Comparison of ENCODE assay signal across 11 cellular contexts in genomic region chr2:156476021-156476420, GRCh38. TPM values are rescaled to one million over a fixed set of nuclear protein-coding genes. Genes with fewer than 3 reads are reported as not detected.
DNase-seq lines count a peak whose midpoint lies in the region; ATAC-seq and TF ChIP-seq lines count a peak whose summit lies in the region.
"Had no signal": no experiment of that assay in that cellular context is flagged by ENCODE, and none has a peak within 500 bp of the region (broad histone marks: within the 10 kb centered on the region; RNA-seq: fewer than 3 reads in every experiment).

No MANE protein-coding gene starts in this region.

- no peaks in the 10 kb centered on the region for H3K9me3 Mint-ChIP-seq in stimulated activated effector memory CD8-positive, alpha-beta T cell treated with anti-CD3 and anti-CD28 coated beads, Interleukin-12 subunit alpha, Interleukin-12 subunit beta, amount 100 ng/mL, for 72 hours
- H3K9me3 Mint-ChIP-seq: activated T-helper 1 cell treated with anti-CD3 and anti-CD28 coated beads, Interleukin-12 subunit alpha, Interleukin-12 subunit beta, Interleukin-2, Interleukin-4 antibody, amounts not matched to agents 30 ng/mL and 10 ng/mL and 1 ng/mL, durations not matched to agents 14 hours and 24 hours and 36 hours had no signal

- peaks cover 19% of the 10 kb centered on the region for H3K36me3 Mint-ChIP-seq in stimulated activated effector memory CD8-positive, alpha-beta T cell treated with anti-CD3 and anti-CD28 coated beads, Interleukin-12 subunit alpha, Interleukin-12 subunit beta, amount 100 ng/mL, for 72 hours

- TF ChIP-seq CTCF in breast epithelium (IDR thresholded peaks at IDR 0.05), result no peak
- TF ChIP-seq CTCF in hepatocyte (IDR thresholded peaks at IDR 0.05; ENCODE audit: poor library complexity), result no peak
- TF ChIP-seq CTCF in Peyer's patch (IDR thresholded peaks at IDR 0.05), result no peak

- WGBS in hepatocyte (ENCODE audit: low lambda C conversion rate, missing lambda C conversion rate), result 92% methylated on average over 3 of the region's 3 CpGs

- no peaks in the 10 kb centered on the region for H3K9me2 ChIP-seq in hepatocyte (replicated peaks; ENCODE audit: insufficient read depth)

- peaks cover 31% of the 10 kb centered on the region for H3K79me2 ChIP-seq in hepatocyte

- H3K36me3 ChIP-seq in breast epithelium (no peaks in the 10 kb centered on the region), hepatocyte (replicated peaks; ENCODE audit: insufficient read depth, low read depth) (no peaks in the 10 kb centered on the region), Peyer's patch (peaks cover 0 to 5% (median 0%) of the 10 kb centered on the region in 3 donors)
- H3K36me3 ChIP-seq: colonic mucosa had no signal

- H3K9me3 ChIP-seq in breast epithelium (no peaks in the 10 kb centered on the region), hepatocyte (ENCODE audit: low read depth) (no peaks in the 10 kb centered on the region), Peyer's patch (no peaks in the 10 kb centered on the region)
- H3K9me3 ChIP-seq: colonic mucosa had no signal

- H3K4me1 ChIP-seq in breast epithelium, result peaks cover 0 to 19% of the 10 kb centered on the region in 2 donors
- H3K4me1 ChIP-seq in hepatocyte (ENCODE audit: insufficient read depth), result no peaks in the 10 kb centered on the region
- peaks cover 0 to 7% (median 0%) of the 10 kb centered on the region in 4 donors for H3K4me1 ChIP-seq in Peyer's patch
- H3K4me1 ChIP-seq: colonic mucosa had no signal

- H4K20me1 ChIP-seq in hepatocyte (ENCODE audit: insufficient read depth, poor library complexity, severe bottlenecking), result no peaks in the 10 kb centered on the region

- H3K4me3 ChIP-seq in breast epithelium, result no peak overlapping the region
- H3K4me3 ChIP-seq in hepatocyte, result no peak overlapping the region
- H3K4me3 ChIP-seq in Peyer's patch, result no peak overlapping the region
- H3K4me3 ChIP-seq: colonic mucosa had no signal

- no peak for DNase-seq in breast epithelium (ENCODE audit: low spot score in 2 of 2)
- DNase-seq in stimulated activated effector memory CD8-positive, alpha-beta T cell treated with anti-CD3 and anti-CD28 coated beads, Interleukin-12 subunit alpha, Interleukin-12 subunit beta, amount 100 ng/mL, for 72 hours (ENCODE audit: low spot score in 2 of 2), result no peak
- no peak for DNase-seq in hepatocyte (ENCODE audit: low spot score)
- DNase-seq in Peyer's patch, result no peak
- DNase-seq in NCI-H2227 treated with DMSO at 0.1 percent for 48 hours (lab: John Stamatoyannopoulos, UW), result no peak
- DNase-seq: colonic mucosa, NCI-H1092, retina had no signal

- TF ChIP-seq POLR2A in breast epithelium (IDR thresholded peaks at IDR 0.05) (no peak), Peyer's patch (IDR thresholded peaks at IDR 0.05) (no peak)

- intact Hi-C loops in breast epithelium (cut with DNase I; ENCODE audit: low total_unique reads), result no loop called here

- H3K4me2 ChIP-seq in hepatocyte, result no peak overlapping the region

- no peak overlapping the region for H3K27ac Mint-ChIP-seq in stimulated activated effector memory CD8-positive, alpha-beta T cell treated with anti-CD3 and anti-CD28 coated beads, Interleukin-12 subunit alpha, Interleukin-12 subunit beta, amount 100 ng/mL, for 72 hours

- no peak overlapping the region for H3K4me3 Mint-ChIP-seq in stimulated activated effector memory CD8-positive, alpha-beta T cell treated with anti-CD3 and anti-CD28 coated beads, Interleukin-12 subunit alpha, Interleukin-12 subunit beta, amount 100 ng/mL, for 72 hours

- H3K27ac ChIP-seq in breast epithelium (peak overlapping the region; percentile 78 to 83), hepatocyte (no peak overlapping the region), Peyer's patch (no peak overlapping the region)
- H3K27ac ChIP-seq: colonic mucosa had no signal

- no peak overlapping the region for H2AFZ ChIP-seq in hepatocyte

- peaks cover 70% of the 10 kb centered on the region for H3K4me1 Mint-ChIP-seq in stimulated activated effector memory CD8-positive, alpha-beta T cell treated with anti-CD3 and anti-CD28 coated beads, Interleukin-12 subunit alpha, Interleukin-12 subunit beta, amount 100 ng/mL, for 72 hours

- H3K27me3 ChIP-seq in breast epithelium (no peaks in the 10 kb centered on the region), hepatocyte (no peaks in the 10 kb centered on the region), Peyer's patch (no peaks in the 10 kb centered on the region)
- H3K27me3 ChIP-seq: colonic mucosa had no signal

- ATAC-seq in GM21381 (IDR thresholded peaks at IDR 0.05; ENCODE audit: unreplicated experiment) (peak; percentile 40), HG03064 (IDR thresholded peaks at IDR 0.05; ENCODE audit: low read depth, unreplicated experiment) (peak; percentile 51)
- ATAC-seq in stimulated activated effector memory CD8-positive, alpha-beta T cell treated with anti-CD3 and anti-CD28 coated beads, Interleukin-12 subunit alpha, Interleukin-12 subunit beta, amount 100 ng/mL, for 72 hours, result peak; percentile 39

RNA-seq across cellular contexts. Expression of gene GPD2, which starts 39.8 kb away (rescaled TPM):
- total RNA-seq in breast epithelium (100 to 1,000 TPM in 1 of 3 donors, 10 to 100 TPM in 2; 28.8 to 104 (median 79.6) TPM), hepatocyte (63.7 and 71.7 TPM in 2 replicates), Peyer's patch (100 to 1,000 TPM in 1 of 4 donors, 10 to 100 TPM in 3; 50.3 to 125 (median 83.4) TPM)
- 6.7 and 10.8 TPM in 2 replicates for polyA plus RNA-seq in hepatocyte

Comparison
In these comparisons a context has a peak if more than half of its experiments do, and no peak if none do; other contexts are left out.
1. H3K27ac ChIP-seq: peak in breast epithelium (2 of 2); none in hepatocyte (single experiment) and Peyer's patch (0 of 4).
2. Peak in every context shown above with its lines, with median percentiles within 50 percentile points of each other: ATAC-seq.